Comparison of ENCODE assay signal across 18 cellular contexts in genomic region chr13:29676941-29677452, GRCh38.
DNase-seq lines count a peak whose midpoint lies in the region; ATAC-seq, FAIRE-seq and TF ChIP-seq lines count a peak whose summit lies in the region.
"Had no signal": no experiment of that assay in that cellular context is flagged by ENCODE, and none has a peak within 500 bp of the region (broad histone marks: within the 10 kb centered on the region; RNA-seq: fewer than 3 reads in every experiment).

No MANE protein-coding gene starts in this region.

- peaks cover 2 to 23% of the 10 kb centered on the region in 2 donors for H3K27me3 Mint-ChIP-seq in natural killer cell treated with Interleukin-12 subunit alpha and Interleukin-12 subunit beta and Interleukin-15 and Interleukin-18, amount 100 ng/mL, for 72 hours
- H3K27me3 Mint-ChIP-seq in activated CD4-positive, alpha-beta memory T cell treated with anti-CD3 and anti-CD28 coated beads, Interleukin-2, amount 10 ng/mL, durations not matched to agents 7 days and 5 days: peaks cover 9% of the 10 kb centered on the region

- no peaks in the 10 kb centered on the region for H3K9me3 ChIP-seq in pancreas

- no peaks in the 10 kb centered on the region for H3K4me1 Mint-ChIP-seq in natural killer cell treated with Interleukin-12 subunit alpha and Interleukin-12 subunit beta and Interleukin-15 and Interleukin-18, amount 100 ng/mL, for 72 hours (ENCODE audit: low read depth in 2 of 2)
- no peaks in the 10 kb centered on the region for H3K4me1 Mint-ChIP-seq in activated CD4-positive, alpha-beta memory T cell treated with anti-CD3 and anti-CD28 coated beads, Interleukin-2, amount 10 ng/mL, durations not matched to agents 7 days and 5 days
- H3K4me1 Mint-ChIP-seq: activated CD4-positive, alpha-beta T cell treated with anti-CD3 and anti-CD28 coated beads, Interleukin-2, amount 10 ng/mL, durations not matched to agents 24 days and 14 days had no signal

- no peaks in the 10 kb centered on the region for H3K36me3 Mint-ChIP-seq in natural killer cell treated with Interleukin-12 subunit alpha and Interleukin-12 subunit beta and Interleukin-15 and Interleukin-18, amount 100 ng/mL, for 72 hours
- no peaks in the 10 kb centered on the region for H3K36me3 Mint-ChIP-seq in activated CD4-positive, alpha-beta memory T cell treated with anti-CD3 and anti-CD28 coated beads, Interleukin-2, amount 10 ng/mL, durations not matched to agents 7 days and 5 days (ENCODE audit: low read depth)

- H3K27ac ChIP-seq in pancreas: no peak overlapping the region
- H3K27ac ChIP-seq: C4-2B, HL-60 had no signal

- CTCF ChIA-PET in activated CD4-positive, alpha-beta memory T cell treated with anti-CD3 and anti-CD28 coated beads, Interleukin-2, amount 10 ng/mL, durations not matched to agents 7 days and 5 days (lab: Charles Lee): interaction anchor here (1.1 kb wide), 1 partner anchor 169 kb away, joined by 4 read pairs; no protein-coding TSS in a partner anchor

- no peaks in the 10 kb centered on the region for H3K36me3 ChIP-seq in pancreas

- no peak for FAIRE-seq in pancreas (lab: Jason Lieb, UNC)
- FAIRE-seq: endothelial cell of umbilical vein had no signal

- no peaks in the 10 kb centered on the region for H3K9me3 Mint-ChIP-seq in natural killer cell treated with Interleukin-12 subunit alpha and Interleukin-12 subunit beta and Interleukin-15 and Interleukin-18, amount 100 ng/mL, for 72 hours
- no peaks in the 10 kb centered on the region for H3K9me3 Mint-ChIP-seq in activated CD4-positive, alpha-beta memory T cell treated with anti-CD3 and anti-CD28 coated beads, Interleukin-2, amount 10 ng/mL, durations not matched to agents 7 days and 5 days
- H3K9me3 Mint-ChIP-seq: activated CD4-positive, alpha-beta T cell treated with anti-CD3 and anti-CD28 coated beads, Interleukin-2, amount 10 ng/mL, durations not matched to agents 24 days and 14 days; activated T-helper 2 cell treated with anti-CD3 and anti-CD28 coated beads, Interferon-gamma antibody, Interleukin-2, Interleukin-4, amounts not matched to agents 10 μg/mL and 5 μg/mL and 100 μg/mL, durations not matched to agents 14 hours and 24 hours and 36 hours had no signal

- TF ChIP-seq CTCF in epithelial cell of esophagus (IDR thresholded peaks at IDR 0.05; ENCODE audit: insufficient read depth, low read depth, low read length, missing control alignments) (peak; percentile 3), pancreas (IDR thresholded peaks at IDR 0.05) (no peak)

- no peak overlapping the region for H3K27ac Mint-ChIP-seq in natural killer cell treated with Interleukin-12 subunit alpha and Interleukin-12 subunit beta and Interleukin-15 and Interleukin-18, amount 100 ng/mL, for 72 hours
- no peak overlapping the region for H3K27ac Mint-ChIP-seq in activated CD4-positive, alpha-beta memory T cell treated with anti-CD3 and anti-CD28 coated beads, Interleukin-2, amount 10 ng/mL, durations not matched to agents 7 days and 5 days
- H3K27ac Mint-ChIP-seq: activated CD4-positive, alpha-beta T cell treated with anti-CD3 and anti-CD28 coated beads, Interleukin-2, amount 10 ng/mL, durations not matched to agents 24 days and 14 days; activated T-helper 2 cell treated with anti-CD3 and anti-CD28 coated beads, Interferon-gamma antibody, Interleukin-2, Interleukin-4, amounts not matched to agents 10 μg/mL and 5 μg/mL and 100 μg/mL, durations not matched to agents 14 hours and 24 hours and 36 hours; stimulated activated naive CD8-positive, alpha-beta T cell treated with anti-CD3 and anti-CD28 coated beads, Interleukin-15, Interleukin-2, amounts not matched to agents 100 ng/mL and 50 ng/mL, for 24 hours had no signal

- no peaks in the 10 kb centered on the region for H3K27me3 ChIP-seq in pancreas

- POLR2A ChIA-PET in activated CD4-positive, alpha-beta memory T cell treated with anti-CD3 and anti-CD28 coated beads, Interleukin-2, amount 10 ng/mL, durations not matched to agents 7 days and 5 days (lab: Charles Lee): no interaction called here

- WGBS in pancreas, 2 donors: 25 to 33% methylated on average over 9 of the region's 9 CpGs

- H3K4me3 Mint-ChIP-seq in natural killer cell treated with Interleukin-12 subunit alpha and Interleukin-12 subunit beta and Interleukin-15 and Interleukin-18, amount 100 ng/mL, for 72 hours: no peak overlapping the region
- no peak overlapping the region for H3K4me3 Mint-ChIP-seq in activated CD4-positive, alpha-beta memory T cell treated with anti-CD3 and anti-CD28 coated beads, Interleukin-2, amount 10 ng/mL, durations not matched to agents 7 days and 5 days
- H3K4me3 Mint-ChIP-seq: activated CD4-positive, alpha-beta T cell treated with anti-CD3 and anti-CD28 coated beads, Interleukin-2, amount 10 ng/mL, durations not matched to agents 24 days and 14 days; stimulated activated naive CD8-positive, alpha-beta T cell treated with anti-CD3 and anti-CD28 coated beads, Interleukin-15, Interleukin-2, amounts not matched to agents 100 ng/mL and 50 ng/mL, for 24 hours had no signal

- peak; percentile 63 for DNase-seq in DMS79 treated with DMSO at 0.1 percent for 48 hours (lab: John Stamatoyannopoulos, UW)
- DNase-seq in NCI-H69 (lab: John Stamatoyannopoulos, UW): peak; percentile 57
- DNase-seq in epithelial cell of esophagus (ENCODE audit: low read depth): peak; percentile 90
- DNase-seq in pancreas: peak in 2 of 6 donors; percentile 5 to 22
- DNase-seq in natural killer cell treated with Interleukin-12 subunit alpha and Interleukin-12 subunit beta and Interleukin-15 and Interleukin-18, amount 100 ng/mL, for 72 hours (ENCODE audit: low spot score): no peak
- no peak for DNase-seq in activated CD4-positive, alpha-beta memory T cell treated with anti-CD3 and anti-CD28 coated beads, Interleukin-2, amount 10 ng/mL, durations not matched to agents 7 days and 5 days
- DNase-seq in left cardiac atrium: no peak
- DNase-seq: activated CD4-positive, alpha-beta T cell treated with anti-CD3 and anti-CD28 coated beads, Interleukin-2, amount 10 ng/mL, durations not matched to agents 24 days and 14 days; midbrain; NCI-H1048; retina; SW 1271 had no signal

- H3K4me3 ChIP-seq in epithelial cell of esophagus (ENCODE audit: low read length) (peak overlapping the region; percentile 37), pancreas (no peak overlapping the region)

- intact Hi-C loops in pancreas (cut with DNase I): no loop called here
- intact Hi-C loops in left cardiac atrium (cut with DNase I): no loop called here

- ATAC-seq in pancreas (peak; percentile 38 to 79 (median 72)), left cardiac atrium (no peak), HG03025 (IDR thresholded peaks at IDR 0.05; ENCODE audit: low FRiP score, unreplicated experiment) (no peak)
- no peak for ATAC-seq in natural killer cell treated with Interleukin-12 subunit alpha and Interleukin-12 subunit beta and Interleukin-15 and Interleukin-18, amount 100 ng/mL, for 72 hours

- H3K4me1 ChIP-seq in pancreas: no peaks in the 10 kb centered on the region

Comparison
In these comparisons a context has a peak if more than half of its experiments do, and no peak if none do; other contexts are left out.
1. DNase-seq: peak in DMS79 treated with DMSO at 0.1 percent for 48 hours (single experiment), NCI-H69 (single experiment) and epithelial cell of esophagus (single experiment); none in natural killer cell treated with Interleukin-12 subunit alpha and Interleukin-12 subunit beta and Interleukin-15 and Interleukin-18, amount 100 ng/mL, for 72 hours (single experiment), activated CD4-positive, alpha-beta memory T cell treated with anti-CD3 and anti-CD28 coated beads, Interleukin-2, amount 10 ng/mL, durations not matched to agents 7 days and 5 days (single experiment) and left cardiac atrium (single experiment).
2. ATAC-seq: peak in pancreas (4 of 4); none in natural killer cell treated with Interleukin-12 subunit alpha and Interleukin-12 subunit beta and Interleukin-15 and Interleukin-18, amount 100 ng/mL, for 72 hours (0 of 2), left cardiac atrium (0 of 2) and HG03025 (single experiment).